Comparison of ENCODE assay signal across 18 cellular contexts in the genomic region with DNA sequence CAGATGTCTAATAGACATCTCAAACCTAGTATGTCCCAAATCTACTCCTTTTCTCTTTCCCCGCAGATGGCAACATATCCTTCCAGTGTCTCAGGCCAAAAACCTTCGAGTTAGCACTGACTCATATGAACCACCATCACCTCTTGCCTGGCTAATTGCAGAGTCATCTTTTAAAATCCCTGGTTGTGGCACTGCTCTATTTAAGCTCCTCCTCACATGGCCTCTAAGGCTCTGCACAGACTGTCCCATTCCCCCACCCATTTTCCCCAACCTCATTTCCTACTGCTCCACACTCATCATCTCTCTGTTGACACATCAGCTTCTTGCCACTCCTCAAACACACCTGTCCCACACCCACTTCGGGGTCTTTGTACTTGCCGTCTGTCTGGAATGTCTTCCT. TPM values are rescaled to one million over a fixed set of nuclear protein-coding genes. Genes with fewer than 3 reads are reported as not detected.
DNase-seq lines count a peak whose midpoint lies in the region; ATAC-seq, FAIRE-seq and TF ChIP-seq lines count a peak whose summit lies in the region.
"Had no signal": no experiment of that assay in that cellular context is flagged by ENCODE, and none has a peak within 500 bp of the region (broad histone marks: within the 10 kb centered on the region; RNA-seq: fewer than 3 reads in every experiment).

No MANE protein-coding gene starts in this region.

- H3K27me3 ChIP-seq in astrocyte (ENCODE audit: insufficient read depth, low read length), result no peaks in the 10 kb centered on the region

- peak overlapping the region; percentile 10 for H3K4me2 ChIP-seq in astrocyte (ENCODE audit: low read length)
- H3K4me2 ChIP-seq: SK-N-SH had no signal

- no peak for ATAC-seq in GM21515 (IDR thresholded peaks at IDR 0.05; ENCODE audit: unreplicated experiment)
- ATAC-seq in activated T-cell treated with anti-CD3 and anti-CD28 coated beads, Interleukin-2, amount 50 U/mL, for 4 hours, result no peak
- ATAC-seq: left lobe of liver; naive thymus-derived CD8-positive, alpha-beta T cell; WTC11 had no signal

- DNase-seq in AG20443 (ENCODE audit: low spot score) (peak; percentile 31), HT1080 (ENCODE audit: low read depth) (peak; percentile 73), astrocyte (ENCODE audit: low read depth) (peak; percentile 54), iris pigment epithelial cell (ENCODE audit: low read depth) (peak; percentile 73), globus pallidus (ENCODE audit: low spot score) (no peak), nucleus accumbens (lab: John Stamatoyannopoulos, UW) (no peak)
- DNase-seq in activated T-cell treated with anti-CD3 and anti-CD28 coated beads, Interleukin-2, amount 50 U/mL, for 4 hours, result no peak
- DNase-seq: GDM1; naive thymus-derived CD8-positive, alpha-beta T cell; NCI-H1417; NCI-H526; SK-N-SH; stimulated activated CD4-positive, alpha-beta T cell treated with anti-CD3 and anti-CD28 coated beads, Interleukin-2, amount 100 ng/mL, for 48 hours had no signal

- H3K4me1 ChIP-seq in astrocyte (ENCODE audit: insufficient read depth, low read length), result peaks cover 8% of the 10 kb centered on the region

- H2AFZ ChIP-seq in astrocyte (ENCODE audit: low read depth, low read length), result no peak overlapping the region

- no peaks in the 10 kb centered on the region for H3K9me3 ChIP-seq in astrocyte (ENCODE audit: insufficient read depth, low read depth, low read length)
- H3K9me3 ChIP-seq: SK-N-SH had no signal

- no peaks in the 10 kb centered on the region for H3K36me3 ChIP-seq in astrocyte (ENCODE audit: insufficient read depth, low read length)

- no peaks in the 10 kb centered on the region for H3K36me3 Mint-ChIP-seq in astrocyte (ENCODE audit: low read depth, unreplicated experiment)
- no peaks in the 10 kb centered on the region for H3K36me3 Mint-ChIP-seq in activated T-cell treated with anti-CD3 and anti-CD28 coated beads, Interleukin-2, amount 50 U/mL, for 4 hours (ENCODE audit: insufficient read depth)

- FAIRE-seq in astrocyte (lab: Jason Lieb, UNC), result no peak
- FAIRE-seq: HTR-8/SVneo had no signal

- H3K27ac ChIP-seq in astrocyte (ENCODE audit: low read depth, low read length), result no peak overlapping the region

- no peaks in the 10 kb centered on the region for H3K9me3 Mint-ChIP-seq in astrocyte (ENCODE audit: unreplicated experiment)
- no peaks in the 10 kb centered on the region for H3K9me3 Mint-ChIP-seq in activated T-cell treated with anti-CD3 and anti-CD28 coated beads, Interleukin-2, amount 50 U/mL, for 4 hours
- H3K9me3 Mint-ChIP-seq: naive thymus-derived CD8-positive, alpha-beta T cell had no signal

- no peak for TF ChIP-seq CTCF in astrocyte (IDR thresholded peaks at IDR 0.05; ENCODE audit: insufficient read depth, low read depth, low read length)

- H3K4me3 Mint-ChIP-seq in astrocyte (ENCODE audit: unreplicated experiment), result no peak overlapping the region
- no peak overlapping the region for H3K4me3 Mint-ChIP-seq in activated T-cell treated with anti-CD3 and anti-CD28 coated beads, Interleukin-2, amount 50 U/mL, for 4 hours
- H3K4me3 Mint-ChIP-seq: B cell; naive thymus-derived CD8-positive, alpha-beta T cell; WTC11 had no signal

- no peaks in the 10 kb centered on the region for H4K20me1 ChIP-seq in astrocyte (ENCODE audit: insufficient read depth, low read length)

- H3K27me3 Mint-ChIP-seq in astrocyte (ENCODE audit: low read depth, unreplicated experiment), result no peaks in the 10 kb centered on the region
- H3K27me3 Mint-ChIP-seq in activated T-cell treated with anti-CD3 and anti-CD28 coated beads, Interleukin-2, amount 50 U/mL, for 4 hours (ENCODE audit: low read depth), result no peaks in the 10 kb centered on the region
- H3K27me3 Mint-ChIP-seq: B cell; naive thymus-derived CD8-positive, alpha-beta T cell had no signal

- H3K4me1 Mint-ChIP-seq in astrocyte (ENCODE audit: low read depth, unreplicated experiment), result peaks cover 10% of the 10 kb centered on the region
- H3K4me1 Mint-ChIP-seq in activated T-cell treated with anti-CD3 and anti-CD28 coated beads, Interleukin-2, amount 50 U/mL, for 4 hours (ENCODE audit: low read depth), result peaks cover 5% of the 10 kb centered on the region

- peak overlapping the region; percentile 8 for H3K27ac Mint-ChIP-seq in astrocyte (ENCODE audit: unreplicated experiment)
- H3K27ac Mint-ChIP-seq: B cell, WTC11 had no signal

- H3K4me3 ChIP-seq in astrocyte (ENCODE audit: insufficient read depth, low read depth, low read length), result no peak overlapping the region

- H3K9ac ChIP-seq in astrocyte (ENCODE audit: low read length), result no peak overlapping the region
- H3K9ac ChIP-seq: SK-N-SH had no signal

- no peaks in the 10 kb centered on the region for H3K79me2 ChIP-seq in astrocyte (ENCODE audit: insufficient read depth, low read length)

RNA-seq across cellular contexts. Expression of gene HBP1, which starts 16.8 kb away (rescaled TPM):
- total RNA-seq in HT1080 (2014; rRNA removed; shearing (Covaris generic)), result 20.6 and 25.9 TPM in 2 replicates
- polyA plus RNA-seq in HT1080 (2015; cell fraction: cytosol; rRNA removed), result 29.6 and 39.3 TPM in 2 replicates
- 62.1 and 64.7 TPM in 2 replicates for polyA plus RNA-seq in HT1080 (2015; cell fraction: nucleus; rRNA removed)
- total RNA-seq in astrocyte, result 46.2 and 49.9 TPM in 2 replicates
- 10 to 100 TPM; 10.1 to 18.5 (median 16.2) TPM for total RNA-seq in activated T-cell treated with anti-CD3 and anti-CD28 coated beads, Interleukin-2, amount 50 U/mL, for 4 hours

Comparison
In these comparisons a context has a peak if more than half of its experiments do, and no peak if none do; other contexts are left out.
1. DNase-seq: peak in AG20443 (single experiment), HT1080 (single experiment), astrocyte (single experiment) and iris pigment epithelial cell (single experiment); none in globus pallidus (single experiment), nucleus accumbens (0 of 56) and activated T-cell treated with anti-CD3 and anti-CD28 coated beads, Interleukin-2, amount 50 U/mL, for 4 hours (single experiment).